ENCODE assay signal across 8 cellular contexts in genomic region chr2:27050281-27050995, GRCh38. TPM values are rescaled to one million over a fixed set of nuclear protein-coding genes. Genes with fewer than 3 reads are reported as not detected.
DNase-seq lines count a peak whose midpoint lies in the region; ATAC-seq and TF ChIP-seq lines count a peak whose summit lies in the region.

No MANE protein-coding gene starts in this region.

- ATAC-seq in GM21526 (IDR thresholded peaks at IDR 0.05; ENCODE audit: low FRiP score, unreplicated experiment): peak; percentile 45

- no peaks in the 10 kb centered on the region for H3K27me3 ChIP-seq in OCI-LY3 (ENCODE audit: low read depth, low read length)
- no peaks in the 10 kb centered on the region for H3K27me3 ChIP-seq in mucosa of rectum (ENCODE audit: control insufficient read depth in 2 of 2, insufficient read depth in 2 of 2, low read length in 2 of 2)

- no peaks in the 10 kb centered on the region for H4K20me1 ChIP-seq in OCI-LY3 (ENCODE audit: insufficient read depth, low read length)

- H3K27ac ChIP-seq in OCI-LY3 (ENCODE audit: low read length) (peak overlapping the region; percentile 95), mucosa of rectum (ENCODE audit: low read depth in 2 of 2, low read length in 2 of 2) (peak overlapping the region; percentile 82 to 95)

- H3K4me1 ChIP-seq in OCI-LY3 (ENCODE audit: low read length) (peaks cover 14% of the 10 kb centered on the region), mucosa of rectum (ENCODE audit: control insufficient read depth in 2 of 2, insufficient read depth in 2 of 2, low read length in 2 of 2) (peaks cover 11 to 19% of the 10 kb centered on the region in 2 donors)

- H3K9me3 ChIP-seq in OCI-LY3 (ENCODE audit: insufficient read depth, low read length) (no peaks in the 10 kb centered on the region), mucosa of rectum (ENCODE audit: control insufficient read depth in 2 of 2, low read length in 2 of 2) (no peaks in the 10 kb centered on the region)

- peak overlapping the region; percentile 99 for H3K4me2 ChIP-seq in OCI-LY3 (ENCODE audit: low read length)

- H3K79me2 ChIP-seq in OCI-LY3 (ENCODE audit: low read length): no peaks in the 10 kb centered on the region

- TF ChIP-seq CTCF in OCI-LY3 (IDR thresholded peaks at IDR 0.05; ENCODE audit: low read depth, low read length) (no peak), epithelial cell of proximal tubule (conservative IDR thresholded peaks at IDR 0.05; ENCODE audit: low read depth, low read length) (peak; percentile 37)

- H2AFZ ChIP-seq in OCI-LY3 (ENCODE audit: low read depth, low read length): peak overlapping the region; percentile 77

- H3K4me3 ChIP-seq in OCI-LY3 (ENCODE audit: low read length) (peak overlapping the region; percentile 91), epithelial cell of proximal tubule (ENCODE audit: low read depth, low read length) (peak overlapping the region; percentile 86), mucosa of rectum (ENCODE audit: low read length in 2 of 2) (peak overlapping the region; percentile 78 to 87)

- DNase-seq in DMS 273 treated with DMSO at 0.1 percent for 48 hours (lab: John Stamatoyannopoulos, UW) (peak; percentile 94), HuH-7 (ENCODE audit: low spot score) (peak; percentile 75), activated T-cell treated with anti-CD3 and anti-CD28 coated beads for 4 hours (peak; percentile 92), epithelial cell of proximal tubule (ENCODE audit: low read depth) (no peak)
- DNase-seq in stimulated activated CD8-positive, alpha-beta memory T cell treated with anti-CD3 and anti-CD28 coated beads, Interleukin-4, amount 100 ng/mL, for 48 hours: peak; percentile 96

- H3K9ac ChIP-seq in OCI-LY3 (ENCODE audit: low read length): peak overlapping the region; percentile 96
- peak overlapping the region; percentile 54 to 73 for H3K9ac ChIP-seq in mucosa of rectum (ENCODE audit: low read depth in 1 of 2, low read length in 2 of 2)

- H3K36me3 ChIP-seq in OCI-LY3 (replicated peaks; ENCODE audit: low read depth, low read length) (peaks cover 8% of the 10 kb centered on the region), mucosa of rectum (ENCODE audit: control insufficient read depth in 2 of 2, insufficient read depth in 2 of 2, low read length in 2 of 2) (peaks cover 14% of the 10 kb centered on the region in 2 donors)

RNA-seq across cellular contexts. Expression of gene AGBL5, which starts 1.0 kb away (rescaled TPM):
- 17.0 and 21.8 TPM in 2 replicates for total RNA-seq in epithelial cell of proximal tubule

RNA-seq across cellular contexts. Expression of gene TMEM214, which starts 17.7 kb away (rescaled TPM):
- total RNA-seq in epithelial cell of proximal tubule: 11.2 and 20.1 TPM in 2 replicates

RNA-seq across cellular contexts. Expression of gene OST4, which starts 21.0 kb away (rescaled TPM):
- 283 and 454 TPM in 2 replicates for total RNA-seq in epithelial cell of proximal tubule

RNA-seq across cellular contexts. Expression of gene EMILIN1, which starts 28.0 kb away (rescaled TPM):
- 0.80 and 2.1 TPM in 2 replicates for total RNA-seq in epithelial cell of proximal tubule

RNA-seq across cellular contexts. Expression of gene KHK, which starts 36.1 kb away (rescaled TPM):
- total RNA-seq in epithelial cell of proximal tubule: 5.5 and 6.1 TPM in 2 replicates
